ENCODE assay signal across 38 cellular contexts in genomic region chr2:161564906-161565305, GRCh38. TPM values are rescaled to one million over a fixed set of nuclear protein-coding genes. Genes with fewer than 3 reads are reported as not detected.
DNase-seq lines count a peak whose midpoint lies in the region; ATAC-seq, FAIRE-seq and TF ChIP-seq lines count a peak whose summit lies in the region.
"Had no signal": no experiment of that assay in that cellular context is flagged by ENCODE, and none has a peak within 500 bp of the region (broad histone marks: within the 10 kb centered on the region; RNA-seq: fewer than 3 reads in every experiment).

No MANE protein-coding gene starts in this region.

- POLR2A ChIA-PET in HepG2 (lab: Yijun Ruan, JAX), result no interaction called here
- POLR2A ChIA-PET in HEK293 (lab: Yijun Ruan, JAX), result no interaction called here
- POLR2A ChIA-PET in K562 (lab: Yijun Ruan, JAX), result interaction anchor here (0.7 kb wide), 1 partner anchor 13 kb away, joined by 3 read pairs; no protein-coding TSS in a partner anchor
- POLR2A ChIA-PET in activated CD4-positive, alpha-beta T cell treated with anti-CD3 and anti-CD28 coated beads, Interleukin-2, amount 10 ng/mL, durations not matched to agents 7 days and 5 days (lab: Charles Lee), result interaction anchor here (0.7 kb wide), 1 partner anchor 328 kb away, joined by 3 read pairs; no protein-coding TSS in a partner anchor

- no peak for FAIRE-seq in HepG2 (lab: Jason Lieb, UNC)
- no peak for FAIRE-seq in K562 (lab: Jason Lieb, UNC)
- FAIRE-seq: A204.1, A549, D721Med had no signal

- TF ChIP-seq POLR2A in HepG2 (IDR thresholded peaks at IDR 0.05; ENCODE audit: insufficient read depth in 1 of 2, low read depth in 2 of 2, low read length in 2 of 2) (no peak), right lobe of liver (IDR thresholded peaks at IDR 0.05) (no peak), K562 (conservative IDR thresholded peaks at IDR 0.05) (no peak)

- peaks cover 11% of the 10 kb centered on the region for H3K27me3 Mint-ChIP-seq in activated CD4-positive, alpha-beta T cell treated with anti-CD3 and anti-CD28 coated beads, Interleukin-2, amount 10 ng/mL, durations not matched to agents 7 days and 5 days

- no peaks in the 10 kb centered on the region for H3K9me1 ChIP-seq in K562 (ENCODE audit: control insufficient read depth, insufficient read depth, low read length)

- H3K36me3 Mint-ChIP-seq in activated CD4-positive, alpha-beta T cell treated with anti-CD3 and anti-CD28 coated beads, Interleukin-2, amount 10 ng/mL, durations not matched to agents 7 days and 5 days (ENCODE audit: low read depth), result no peaks in the 10 kb centered on the region
- H3K36me3 Mint-ChIP-seq: CD14-positive monocyte; CD8-positive, alpha-beta T cell had no signal

- no peak for TF ChIP-seq RAD21 in HepG2 (CRISPR knock-in tag; IDR thresholded peaks at IDR 0.05)
- no peak for TF ChIP-seq RAD21 in K562 (CRISPR knock-in tag; conservative IDR thresholded peaks at IDR 0.05 in 1 of 2, IDR thresholded peaks at IDR 0.05 in 1 of 2)

- H3K27me3 ChIP-seq in HepG2 (ENCODE audit: control insufficient read depth in 1 of 2, insufficient read depth in 2 of 2, low read length in 2 of 2) (no peaks in the 10 kb centered on the region), right lobe of liver (no peaks in the 10 kb centered on the region), K562 (ENCODE audit: control insufficient read depth in 2 of 2, insufficient read depth in 2 of 2, low read length in 2 of 2) (no peaks in the 10 kb centered on the region)
- H3K27me3 ChIP-seq: BE2C; BLaER1; BLaER1 treated with 17β-estradiol and CSF1 and Interleukin-3, amounts not matched to agents 10 nM and 100 nM had no signal

- no peak overlapping the region for H3K4me3 ChIP-seq in HepG2 (replicated peaks in 1 of 3; ENCODE audit: insufficient read depth in 1 of 3, low read depth in 2 of 3, low read length in 3 of 3)
- no peak overlapping the region for H3K4me3 ChIP-seq in right lobe of liver
- H3K4me3 ChIP-seq in HEK293 (ENCODE audit: low read depth, low read length), result no peak overlapping the region
- H3K4me3 ChIP-seq in K562, result no peak overlapping the region
- H3K4me3 ChIP-seq: A549; BLaER1; BLaER1 treated with 17β-estradiol and CSF1 and Interleukin-3, amounts not matched to agents 10 nM and 100 nM had no signal

- 0% methylated on average over 1 of the region's 1 CpG for WGBS in HepG2 (ENCODE audit: low lambda C conversion rate)
- WGBS in right lobe of liver (ENCODE audit: insufficient coverage, low coverage, low lambda C conversion rate, missing lambda C conversion rate), result 88% methylated on average over 1 of the region's 1 CpG
- 0% methylated on average over 1 of the region's 1 CpG for whole genome bisulfite sequencing in K562 (ENCODE audit: insufficient coverage, low coverage, missing lambda C conversion rate)

- no peak overlapping the region for H3K9ac ChIP-seq in HepG2 (ENCODE audit: insufficient read depth, low read depth, low read length)
- H3K9ac ChIP-seq in K562 (ENCODE audit: insufficient read depth in 1 of 2, low read depth in 2 of 2, low read length in 2 of 2), result no peak overlapping the region
- H3K9ac ChIP-seq: BLaER1; BLaER1 treated with 17β-estradiol and CSF1 and Interleukin-3, amounts not matched to agents 10 nM and 100 nM had no signal

- H3K4me1 Mint-ChIP-seq in activated CD4-positive, alpha-beta T cell treated with anti-CD3 and anti-CD28 coated beads, Interleukin-2, amount 10 ng/mL, durations not matched to agents 7 days and 5 days, result no peaks in the 10 kb centered on the region
- H3K4me1 Mint-ChIP-seq: B cell; CD14-positive monocyte; CD4-positive, alpha-beta memory T cell; CD4-positive, CD25-positive, alpha-beta regulatory T cell; CD8-positive, alpha-beta memory T cell had no signal

- H2AFZ ChIP-seq in HepG2 (ENCODE audit: low read length) (no peak overlapping the region), K562 (ENCODE audit: low read depth, low read length) (no peak overlapping the region)

- no peak overlapping the region for H3K27ac Mint-ChIP-seq in activated CD4-positive, alpha-beta T cell treated with anti-CD3 and anti-CD28 coated beads, Interleukin-2, amount 10 ng/mL, durations not matched to agents 7 days and 5 days
- H3K27ac Mint-ChIP-seq: B cell; CD14-positive monocyte; CD4-positive, alpha-beta memory T cell; CD4-positive, alpha-beta T cell; CD4-positive, CD25-positive, alpha-beta regulatory T cell; CD8-positive, alpha-beta memory T cell; CD8-positive, alpha-beta T cell had no signal

- no peak for TF ChIP-seq EP300 in HepG2 (IDR thresholded peaks at IDR 0.05; ENCODE audit: low read depth in 2 of 2, low read length in 2 of 2)
- TF ChIP-seq EP300 in HepG2 (CRISPR knock-in tag; IDR thresholded peaks at IDR 0.05; ENCODE audit: borderline replicate concordance), result no peak
- TF ChIP-seq EP300 in K562 (IDR thresholded peaks at IDR 0.05; ENCODE audit: low read length), result no peak

- in situ Hi-C loops in HepG2 (cut with HindIII; ENCODE audit: extremely low pct_ligation_motif_present, low pct_unique_long_range_greater_than_20kb), result loop anchor here (25.0 kb wide), 1 partner anchor 303 kb away; no protein-coding TSS in a partner anchor
- in situ Hi-C loops in K562 (cut with MboI), result no loop called here

- H3K36me3 ChIP-seq in HepG2 (replicated peaks in 1 of 2; ENCODE audit: control insufficient read depth in 1 of 2, insufficient read depth in 2 of 2, low read length in 2 of 2), result no peaks in the 10 kb centered on the region
- H3K36me3 ChIP-seq in right lobe of liver, result no peaks in the 10 kb centered on the region
- no peaks in the 10 kb centered on the region for H3K36me3 ChIP-seq in HEK293 (ENCODE audit: control insufficient read depth in 2 of 2, insufficient read depth in 1 of 2, low read length in 2 of 2)
- H3K36me3 ChIP-seq in K562 (ENCODE audit: control insufficient read depth, insufficient read depth, low read length), result no peaks in the 10 kb centered on the region
- H3K36me3 ChIP-seq: BE2C; BLaER1; BLaER1 treated with 17β-estradiol and CSF1 and Interleukin-3, amounts not matched to agents 10 nM and 100 nM had no signal

- no peak for ATAC-seq in HepG2
- ATAC-seq in right lobe of liver, result no peak
- no peak for ATAC-seq in K562
- ATAC-seq: A549; CD8-positive, alpha-beta T cell had no signal

- no peak for DNase-seq in HepG2 (ENCODE audit: low spot score)
- DNase-seq in right lobe of liver, result no peak
- no peak for DNase-seq in K562 (ENCODE audit: extremely low read depth in 1 of 4, low spot score in 3 of 4)
- no peak for DNase-seq in activated CD4-positive, alpha-beta T cell treated with anti-CD3 and anti-CD28 coated beads, Interleukin-2, amount 10 ng/mL, durations not matched to agents 7 days and 5 days
- no peak for DNase-seq in T-helper 9 cell
- DNase-seq: 8988T; ACHN; AML-193; BE2C; C1 segment of cervical spinal cord; Caco-2; Calu3; CD4-positive, alpha-beta memory T cell; CD4-positive, alpha-beta T cell; CD4-positive, CD25-positive, alpha-beta regulatory T cell; CD8-positive, alpha-beta memory T cell; CD8-positive, alpha-beta T cell; COR-L47; DMS 273 treated with DMSO at 0.1 percent for 48 hours; DMS153; DMS53; DMS79; DMS79 treated with DMSO at 0.1 percent for 48 hours; DND-41; EL had no signal

- no peak for TF ChIP-seq CTCF in HepG2 (CRISPR knock-in tag; IDR thresholded peaks at IDR 0.05)
- TF ChIP-seq CTCF in right lobe of liver (IDR thresholded peaks at IDR 0.05), result no peak
- no peak for TF ChIP-seq CTCF in HEK293 (tag by site-specific recombination; IDR thresholded peaks at IDR 0.05)
- TF ChIP-seq CTCF in K562 (IDR thresholded peaks at IDR 0.05 in 2 of 3, conservative IDR thresholded peaks at IDR 0.05 in 1 of 3; ENCODE audit: insufficient read depth in 2 of 3, low read depth in 1 of 3, low read length in 3 of 3), result no peak

- no peaks in the 10 kb centered on the region for H4K20me1 ChIP-seq in HepG2 (ENCODE audit: insufficient read depth, low read length)
- no peaks in the 10 kb centered on the region for H4K20me1 ChIP-seq in K562 (replicated peaks; ENCODE audit: control insufficient read depth, insufficient read depth, low read length)
- H4K20me1 ChIP-seq: BLaER1; BLaER1 treated with 17β-estradiol and CSF1 and Interleukin-3, amounts not matched to agents 10 nM and 100 nM had no signal

- H3K79me2 ChIP-seq in HepG2 (ENCODE audit: insufficient read depth, low read length), result no peaks in the 10 kb centered on the region
- no peaks in the 10 kb centered on the region for H3K79me2 ChIP-seq in K562 (ENCODE audit: control insufficient read depth, insufficient read depth, low read length)

- no peak overlapping the region for H3K4me2 ChIP-seq in HepG2 (ENCODE audit: low read depth, low read length)
- no peak overlapping the region for H3K4me2 ChIP-seq in K562 (ENCODE audit: insufficient read depth, low read length)
- H3K4me2 ChIP-seq: A549; BLaER1; BLaER1 treated with 17β-estradiol and CSF1 and Interleukin-3, amounts not matched to agents 10 nM and 100 nM had no signal

- BruUV-seq in HepG2 (replicated peaks; lab: Mats Ljungman, UMichigan) (no TSS peak), K562 (replicated peaks; lab: Mats Ljungman, UMichigan) (no TSS peak)

- intact Hi-C loops in HepG2 (cut with micrococcal nuclease; ENCODE audit: unreplicated experiment) (no loop called here), right lobe of liver (cut with DNase I) (no loop called here), K562 (cut with micrococcal nuclease) (no loop called here)

- H3K9me3 ChIP-seq in HepG2 (ENCODE audit: low read length), result peaks cover 16% of the 10 kb centered on the region
- H3K9me3 ChIP-seq in right lobe of liver, result no peaks in the 10 kb centered on the region
- no peaks in the 10 kb centered on the region for H3K9me3 ChIP-seq in HEK293 (ENCODE audit: control insufficient read depth, insufficient read depth, low read depth, low read length)
- H3K9me3 ChIP-seq in K562 (replicated peaks; ENCODE audit: control insufficient read depth, insufficient read depth, low read depth, low read length), result no peaks in the 10 kb centered on the region
- H3K9me3 ChIP-seq: A549, BE2C had no signal

- CTCF ChIA-PET in HepG2 (lab: Yijun Ruan, JAX; ENCODE audit: low intra/inter-chr PET ratio, low total read pairs) (no interaction called here), HEK293 (lab: Yijun Ruan, JAX) (no interaction called here), K562 (lab: Yijun Ruan, JAX; ENCODE audit: low intra/inter-chr PET ratio) (no interaction called here)
- CTCF ChIA-PET in activated CD4-positive, alpha-beta T cell treated with anti-CD3 and anti-CD28 coated beads, Interleukin-2, amount 10 ng/mL, durations not matched to agents 7 days and 5 days (lab: Charles Lee), result no interaction called here

- no peaks in the 10 kb centered on the region for H3K4me1 ChIP-seq in HepG2 (ENCODE audit: insufficient read depth, low read length)
- H3K4me1 ChIP-seq in right lobe of liver, result no peaks in the 10 kb centered on the region
- no peaks in the 10 kb centered on the region for H3K4me1 ChIP-seq in HEK293 (ENCODE audit: control insufficient read depth, insufficient read depth, low read length)
- H3K4me1 ChIP-seq in K562 (replicated peaks in 1 of 2; ENCODE audit: control insufficient read depth in 2 of 2, insufficient read depth in 2 of 2, low read length in 2 of 2), result no peaks in the 10 kb centered on the region
- H3K4me1 ChIP-seq: A549; BE2C; BLaER1; BLaER1 treated with 17β-estradiol and CSF1 and Interleukin-3, amounts not matched to agents 10 nM and 100 nM; Caco-2 had no signal

- H3K27ac ChIP-seq in HepG2 (ENCODE audit: extremely low read length, insufficient read depth, low read length), result no peak overlapping the region
- no peak overlapping the region for H3K27ac ChIP-seq in right lobe of liver
- H3K27ac ChIP-seq in HEK293 (ENCODE audit: extremely low read depth, low read depth, low read length), result no peak overlapping the region
- no peak overlapping the region for H3K27ac ChIP-seq in K562 (ENCODE audit: extremely low read depth, low read depth, low read length)
- H3K27ac ChIP-seq: 22Rv1; A549; BLaER1; BLaER1 treated with 17β-estradiol and CSF1 and Interleukin-3, amounts not matched to agents 10 nM and 100 nM; C4-2B had no signal

- peaks cover 26% of the 10 kb centered on the region for H3K9me3 Mint-ChIP-seq in activated CD4-positive, alpha-beta T cell treated with anti-CD3 and anti-CD28 coated beads, Interleukin-2, amount 10 ng/mL, durations not matched to agents 7 days and 5 days

- no peak overlapping the region for H3K4me3 Mint-ChIP-seq in activated CD4-positive, alpha-beta T cell treated with anti-CD3 and anti-CD28 coated beads, Interleukin-2, amount 10 ng/mL, durations not matched to agents 7 days and 5 days
- H3K4me3 Mint-ChIP-seq: B cell; CD14-positive monocyte; CD4-positive, alpha-beta memory T cell; CD4-positive, alpha-beta T cell; CD4-positive, CD25-positive, alpha-beta regulatory T cell; CD8-positive, alpha-beta memory T cell; CD8-positive, alpha-beta T cell had no signal

RNA-seq across cellular contexts. Expression of gene SLC4A10, which starts 59.3 kb away (rescaled TPM):
- total RNA-seq in HepG2 (2016; rRNA removed; fragmentation: Illumina TruSeq; extraction: Trizol) (not detected in 2 replicates), right lobe of liver (under 1 TPM in 4 of 6 experiments, not detected in 2; 0.09 to 0.20 (median 0.12) TPM), K562 (2014; rRNA removed) (not detected in 2 replicates), K562 (2014; rRNA removed; fragmentation: Illumina TruSeq; extraction: Trizol) (not detected in 2 replicates), K562 (2015; rRNA removed; fragmentation: Illumina TruSeq; extraction: Trizol) (not detected in 2 replicates), K562 (2021) (not detected in 2 replicates)
- not detected in 2 replicates for total RNA-seq in HepG2 (2016; cell fraction: cytosol; rRNA removed; fragmentation: Illumina TruSeq; extraction: Trizol; ENCODE audit: low read depth)
- total RNA-seq in HepG2 (2016; cell fraction: insoluble cytoplasmic fraction; rRNA removed; fragmentation: Illumina TruSeq; extraction: Trizol), result not detected in 2 replicates
- not detected in 2 replicates for total RNA-seq in HepG2 (2016; cell fraction: membrane; rRNA removed; fragmentation: Illumina TruSeq; extraction: Trizol)
- total RNA-seq in HepG2 (2016; cell fraction: nucleus; rRNA removed; fragmentation: Illumina TruSeq; extraction: Trizol), result not detected in 2 replicates
- polyA plus RNA-seq in HepG2 (2011; rRNA removed) (not detected in 2 replicates), K562 (2011; rRNA removed) (not detected in 2 replicates), K562 (2014; fragmentation: Illumina TruSeq; extraction: Trizol) (not detected in 2 replicates), K562 (2014; fragmentation: Nextera tagmentation; extraction: Ambion mirVana) (not detected), K562 (2014; rRNA removed) (not detected in 2 replicates)
- polyA plus RNA-seq in HepG2 (2011; cell fraction: cytosol; rRNA removed), result not detected in 2 replicates
- not detected in 2 replicates for polyA plus RNA-seq in HepG2 (2011; cell fraction: nucleus; rRNA removed)
- not detected in 2 replicates for polyA plus RNA-seq in HepG2 (2012)
- polyA plus RNA-seq in HepG2 (2016; cell fraction: cytosol; fragmentation: Illumina TruSeq; extraction: Trizol; ENCODE audit: low read depth), result not detected in 2 replicates
- polyA plus RNA-seq in HepG2 (2016; cell fraction: insoluble cytoplasmic fraction; fragmentation: Illumina TruSeq; extraction: Trizol; ENCODE audit: low read depth), result not detected in 2 replicates
- polyA plus RNA-seq in HepG2 (2016; cell fraction: membrane; fragmentation: Illumina TruSeq; extraction: Trizol; ENCODE audit: low read depth), result not detected in 2 replicates
- polyA plus RNA-seq in HepG2 (2016; cell fraction: nucleus; fragmentation: Illumina TruSeq; extraction: Trizol; ENCODE audit: insufficient read depth, low read depth), result not detected in 2 replicates
- polyA minus RNA-seq in HepG2 (2011; rRNA and poly(A)+ RNA removed; ENCODE audit: low replicate concordance), result not detected in 2 replicates
- polyA minus RNA-seq in HepG2 (2011; cell fraction: cytosol; rRNA and poly(A)+ RNA removed), result not detected in 2 replicates
- polyA minus RNA-seq in HepG2 (2011; cell fraction: nucleus; rRNA and poly(A)+ RNA removed), result not detected in 2 replicates
- total RNA-seq in K562 (2011; cell fraction: chromatin; rRNA removed; ENCODE audit: low replicate concordance), result not detected in 2 replicates
- not detected in 2 replicates for total RNA-seq in K562 (2011; cell fraction: nucleolus; rRNA removed)
- not detected in 2 replicates for total RNA-seq in K562 (2011; cell fraction: nucleoplasm; rRNA removed)
- polyA plus RNA-seq in K562 (2011; cell fraction: cytosol; rRNA removed), result not detected in 2 replicates
- polyA plus RNA-seq in K562 (2011; cell fraction: nucleus; rRNA removed), result not detected in 2 replicates
- polyA plus RNA-seq in K562 (2012), result not detected in 2 replicates
- polyA minus RNA-seq in K562 (2011; rRNA and poly(A)+ RNA removed), result not detected in 2 replicates
- not detected in 2 replicates for polyA minus RNA-seq in K562 (2011; cell fraction: cytosol; rRNA and poly(A)+ RNA removed)
- polyA minus RNA-seq in K562 (2011; cell fraction: nucleus; rRNA and poly(A)+ RNA removed), result not detected in 2 replicates
- under 1 TPM; 0.42 to 0.50 TPM for total RNA-seq in activated CD4-positive, alpha-beta T cell treated with anti-CD3 and anti-CD28 coated beads, Interleukin-2, amount 10 ng/mL, durations not matched to agents 7 days and 5 days
- total RNA-seq: B cell; Caco-2; CD4-positive, CD25-positive, alpha-beta regulatory T cell; Daoy had no signal
- polyA plus RNA-seq: AG04450, BJ, CD14-positive monocyte had no signal

Comparison
In these comparisons a context has a peak if more than half of its experiments do, and no peak if none do; other contexts are left out.
1. POLR2A ChIA-PET loops: an anchor here in K562 (0.7 kb wide) and activated CD4-positive, alpha-beta T cell treated with anti-CD3 and anti-CD28 coated beads, Interleukin-2, amount 10 ng/mL, durations not matched to agents 7 days and 5 days (0.7 kb wide); none called in HepG2 and HEK293.